ENCODE assay signal across 16 cellular contexts in genomic region chr14:101313268-101313667, GRCh38.
"Had no signal": no experiment of that assay in that cellular context is flagged by ENCODE, and none has a peak within 500 bp of the region (broad histone marks: within the 10 kb centered on the region; RNA-seq: fewer than 3 reads in every experiment).

No MANE protein-coding gene starts in this region.

- H3K4me3 ChIP-seq: left ventricle myocardium inferior, mucosa of descending colon had no signal

- ATAC-seq: activated naive CD8-positive, alpha-beta T cell treated with anti-CD3 and anti-CD28 coated beads, Interleukin-2, amount 50 U/mL, for 24 hours; activated T-helper 17 cell treated with anti-CD3 and anti-CD28 coated beads, Interleukin-2, amount 50 U/mL, for 72 hours; mucosa of descending colon; naive thymus-derived CD4-positive, alpha-beta T cell; stimulated activated memory B cell treated with anti-CD40 and anti-IgM and Interleukin-4, amounts not matched to agents 10 μg/mL and 1 μg/mL and 100 μg/mL, for 72 hours had no signal

- DNase-seq: activated CD4-positive, alpha-beta T cell treated with anti-CD3 and anti-CD28 coated beads, Interleukin-2, amount 50 U/mL, for 48 hours; activated CD4-positive, CD25-positive, alpha-beta regulatory T cell treated with anti-CD3 and anti-CD28 coated beads, Interleukin-2, amount 50 U/mL, for 72 hours; activated naive CD4-positive, alpha-beta T cell treated with Interleukin-2 at 50 U/mL for 16 hours; activated naive CD8-positive, alpha-beta T cell treated with anti-CD3 and anti-CD28 coated beads, Interleukin-2, amount 50 U/mL, for 24 hours; dermis blood vessel endothelial cell; hippocampal formation; left ventricle myocardium inferior; mucosa of descending colon; naive thymus-derived CD4-positive, alpha-beta T cell; retina had no signal

- H3K27ac ChIP-seq: left ventricle myocardium inferior, neutrophil, parathyroid adenoma had no signal

- H3K36me3 ChIP-seq: left ventricle myocardium inferior, neutrophil had no signal

- H3K36me3 Mint-ChIP-seq: stimulated activated memory B cell treated with anti-CD40 and anti-IgM and Interleukin-4, amounts not matched to agents 10 μg/mL and 1 μg/mL and 100 μg/mL, for 72 hours had no signal

- H3K4me3 Mint-ChIP-seq: activated naive CD8-positive, alpha-beta T cell treated with anti-CD3 and anti-CD28 coated beads, Interleukin-2, amount 50 U/mL, for 24 hours; activated T-helper 17 cell treated with anti-CD3 and anti-CD28 coated beads, Interleukin-2, amount 50 U/mL, for 72 hours; naive thymus-derived CD4-positive, alpha-beta T cell; stimulated activated memory B cell treated with anti-CD40 and anti-IgM and Interleukin-4, amounts not matched to agents 10 μg/mL and 1 μg/mL and 100 μg/mL, for 72 hours had no signal

- H2AFZ ChIP-seq: parathyroid adenoma had no signal

- H3K9ac ChIP-seq: parathyroid adenoma had no signal

- H3K27me3 ChIP-seq: neutrophil had no signal

- H3K79me2 ChIP-seq: parathyroid adenoma had no signal

- H3K4me1 ChIP-seq: left ventricle myocardium inferior, parathyroid adenoma had no signal

- H3K9me3 ChIP-seq: neutrophil had no signal

- H3K4me1 Mint-ChIP-seq: activated naive CD8-positive, alpha-beta T cell treated with anti-CD3 and anti-CD28 coated beads, Interleukin-2, amount 50 U/mL, for 24 hours; activated T-helper 17 cell treated with anti-CD3 and anti-CD28 coated beads, Interleukin-2, amount 50 U/mL, for 72 hours; naive thymus-derived CD4-positive, alpha-beta T cell; stimulated activated memory B cell treated with anti-CD40 and anti-IgM and Interleukin-4, amounts not matched to agents 10 μg/mL and 1 μg/mL and 100 μg/mL, for 72 hours had no signal

- H3K27ac Mint-ChIP-seq: activated naive CD8-positive, alpha-beta T cell treated with anti-CD3 and anti-CD28 coated beads, Interleukin-2, amount 50 U/mL, for 24 hours; activated T-helper 17 cell treated with anti-CD3 and anti-CD28 coated beads, Interleukin-2, amount 50 U/mL, for 72 hours; naive thymus-derived CD4-positive, alpha-beta T cell; stimulated activated memory B cell treated with anti-CD40 and anti-IgM and Interleukin-4, amounts not matched to agents 10 μg/mL and 1 μg/mL and 100 μg/mL, for 72 hours had no signal

- FAIRE-seq: astrocyte, bronchial epithelial cell had no signal
